Comparison of ENCODE assay signal across 24 cellular contexts in the genomic region with DNA sequence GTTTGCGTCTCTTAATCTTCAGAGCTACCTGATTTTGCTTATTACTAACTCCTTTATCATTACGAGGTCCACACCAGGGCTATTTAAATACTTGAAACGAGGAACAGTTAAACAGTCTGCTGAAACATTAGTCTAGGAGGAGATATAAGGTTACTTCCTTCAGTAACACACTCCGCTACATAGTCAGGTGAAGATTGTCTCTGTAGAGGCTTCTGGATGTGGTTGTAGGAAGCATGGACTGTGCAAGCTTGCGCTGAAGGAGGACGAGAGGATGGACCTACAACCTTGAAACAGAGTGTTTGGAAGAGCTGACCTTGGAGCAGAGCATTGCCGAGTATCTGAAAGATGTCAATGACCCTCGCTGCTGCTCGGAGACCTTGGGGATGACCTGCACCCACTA. TPM values are rescaled to one million over a fixed set of nuclear protein-coding genes. Genes with fewer than 3 reads are reported as not detected.
A peak's percentile ranks its signal among the peaks of the same experiment; 100 is the strongest.
DNase-seq lines count a peak whose midpoint lies in the region; ATAC-seq, FAIRE-seq and TF ChIP-seq lines count a peak whose summit lies in the region.
"Had no signal": no experiment of that assay in that cellular context is flagged by ENCODE, and none has a peak within 500 bp of the region (broad histone marks: within the 10 kb centered on the region; RNA-seq: fewer than 3 reads in every experiment).

A gene with protein sequence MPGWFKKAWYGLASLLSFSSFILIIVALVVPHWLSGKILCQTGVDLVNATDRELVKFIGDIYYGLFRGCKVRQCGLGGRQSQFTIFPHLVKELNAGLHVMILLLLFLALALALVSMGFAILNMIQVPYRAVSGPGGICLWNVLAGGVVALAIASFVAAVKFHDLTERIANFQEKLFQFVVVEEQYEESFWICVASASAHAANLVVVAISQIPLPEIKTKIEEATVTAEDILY (plus strand): TSS at position 301 of the 400 bp plus-strand sequence. CDS start 102 bp downstream, outside the sequence.

- peaks cover 8% of the 10 kb centered on the region for H3K27me3 Mint-ChIP-seq in GM23338 (ENCODE audit: insufficient read depth, low read depth, poor library complexity)

- CTCF ChIA-PET in K562 (lab: Yijun Ruan, JAX; ENCODE audit: low intra/inter-chr PET ratio) = no interaction called here

- TF ChIP-seq POLR2A in K562 (conservative IDR thresholded peaks at IDR 0.05) = no peak

- 0 out of 2 replicates have a peak, but pooled peaks cover 5% of the 10 kb centered on the region for H3K27me3 ChIP-seq in GM23338 (ENCODE audit: insufficient read depth)
- peaks cover 16% of the 10 kb centered on the region in 2 experiments; a peak in 4 of 5 replicates for H3K27me3 ChIP-seq in K562 (ENCODE audit: control insufficient read depth in 2 of 2, insufficient read depth in 2 of 2, low read length in 2 of 2)
- no peaks in the 10 kb centered on the region for H3K27me3 ChIP-seq in parathyroid adenoma (ENCODE audit: control insufficient read depth, insufficient read depth, low read length)
- H3K27me3 ChIP-seq: BE2C had no signal

- POLR2A ChIA-PET in K562 (lab: Yijun Ruan, JAX) = interaction anchor here (0.6 kb wide), 1 partner anchor 1117 kb away, joined by 4 read pairs; no protein-coding TSS in a partner anchor

- FAIRE-seq in K562 (lab: Jason Lieb, UNC) = no peak
- FAIRE-seq: GM12891 had no signal

- no peak for DNase-seq in GM23338 (ENCODE audit: low spot score)
- no peak for DNase-seq in K562 (ENCODE audit: extremely low read depth in 1 of 4, low spot score in 3 of 4)
- peak; percentile 34 for DNase-seq in left kidney (ENCODE audit: low read depth, low spot score)
- DNase-seq in cerebellar nuclear complex (lab: John Stamatoyannopoulos, UW) = no peak
- DNase-seq in COR-L47 (lab: John Stamatoyannopoulos, UW) = no peak
- DNase-seq in DMS79 treated with DMSO at 0.1 percent for 48 hours (lab: John Stamatoyannopoulos, UW) = no peak
- no peak for DNase-seq in MV-4-11 (lab: John Stamatoyannopoulos, UW)
- DNase-seq: BE2C, KG1, NCI-H1105, NCI-H146, NCI-H2029, NCI-H446 treated with DMSO at 0.1 percent for 48 hours, NCI-H526 treated with DMSO at 0.1 percent for 48 hours, Right ventricle myocardium superior had no signal

- ATAC-seq in GM23338 (no peak), K562 (no peak)

- peaks cover 50% of the 10 kb centered on the region for H3K4me1 Mint-ChIP-seq in GM23338

- peaks cover 12% of the 10 kb centered on the region for H3K79me2 ChIP-seq in GM23338 (replicated peaks; ENCODE audit: insufficient read depth)
- peaks cover 19% of the 10 kb centered on the region for H3K79me2 ChIP-seq in K562 (ENCODE audit: control insufficient read depth, insufficient read depth, low read length)
- H3K79me2 ChIP-seq in parathyroid adenoma = no peaks in the 10 kb centered on the region

- 27% methylated on average over 9 of the region's 9 CpGs for WGBS in K562 (ENCODE audit: insufficient coverage, low coverage, missing lambda C conversion rate)

- no peak for TF ChIP-seq EP300 in K562 (IDR thresholded peaks at IDR 0.05; ENCODE audit: low read length)

- no peaks in the 10 kb centered on the region for H3K9me2 ChIP-seq in GM23338 (ENCODE audit: insufficient read depth)

- peaks cover 4% of the 10 kb centered on the region for H3K36me3 Mint-ChIP-seq in GM23338 (ENCODE audit: low read depth)

- BruUV-seq in K562 (replicated peaks; lab: Mats Ljungman, UMichigan) = no TSS peak

- in situ Hi-C loops in K562 (cut with MboI) = no loop called here

- H3F3A ChIP-seq in GM23338 (replicated peaks; ENCODE audit: low read depth) = 0 out of 2 replicates have a peak, but pooled peaks cover 5% of the 10 kb centered on the region

- H3K27ac Mint-ChIP-seq in GM23338 = no peak within 1 kb of the TSS

- H3K4me2 ChIP-seq in GM23338 = peak within 1 kb of the TSS; percentile 41; the same call in 1 of the 2 replicates
- H3K4me2 ChIP-seq in K562 (ENCODE audit: insufficient read depth, low read length) = no peak within 1 kb of the TSS
- peak within 1 kb of the TSS; percentile 20 for H3K4me2 ChIP-seq in parathyroid adenoma (ENCODE audit: low read length)

- peaks cover 47% of the 10 kb centered on the region for H3K4me1 ChIP-seq in GM23338 (ENCODE audit: insufficient read depth)
- H3K4me1 ChIP-seq in K562 (replicated peaks in 1 of 2; ENCODE audit: control insufficient read depth in 2 of 2, insufficient read depth in 2 of 2, low read length in 2 of 2) = peaks cover 8 to 17% of the 10 kb centered on the region in 2 experiments; a peak in 4 of 5 replicates
- peaks cover 3% of the 10 kb centered on the region for H3K4me1 ChIP-seq in parathyroid adenoma

- no peaks in the 10 kb centered on the region for H3K9me3 Mint-ChIP-seq in GM23338

- H3K9me3 ChIP-seq in K562 (replicated peaks; ENCODE audit: control insufficient read depth, insufficient read depth, low read depth, low read length) = no peaks in the 10 kb centered on the region
- no peaks in the 10 kb centered on the region for H3K9me3 ChIP-seq in parathyroid adenoma (ENCODE audit: control insufficient read depth, low read length)
- H3K9me3 ChIP-seq: BE2C, HAP-1 had no signal

- H3K27ac ChIP-seq in GM23338 (ENCODE audit: low read depth) (no peak within 1 kb of the TSS), K562 (ENCODE audit: extremely low read depth, low read depth, low read length) (no peak within 1 kb of the TSS), parathyroid adenoma (no peak within 1 kb of the TSS)
- H3K27ac ChIP-seq: HL-60 had no signal

- no peak within 1 kb of the TSS; a peak in 1 of 4 replicates for H3K9ac ChIP-seq in K562 (ENCODE audit: insufficient read depth in 1 of 2, low read depth in 2 of 2, low read length in 2 of 2)
- no peak within 1 kb of the TSS for H3K9ac ChIP-seq in parathyroid adenoma

- no peak for TF ChIP-seq RAD21 in K562 (CRISPR knock-in tag; conservative IDR thresholded peaks at IDR 0.05 in 1 of 2, IDR thresholded peaks at IDR 0.05 in 1 of 2)

- H3K9me1 ChIP-seq in K562 (ENCODE audit: control insufficient read depth, insufficient read depth, low read length) = no peaks in the 10 kb centered on the region

- H2AFZ ChIP-seq in GM23338 (peak within 1 kb of the TSS; percentile 85), K562 (ENCODE audit: low read depth, low read length) (peak within 1 kb of the TSS; percentile 56; the same call in 1 of the 2 replicates), parathyroid adenoma (no peak within 1 kb of the TSS)

- no peak within 1 kb of the TSS for H3K4me3 Mint-ChIP-seq in GM23338

- H3K36me3 ChIP-seq in GM23338 (ENCODE audit: insufficient read depth) (no peaks in the 10 kb centered on the region), K562 (ENCODE audit: control insufficient read depth, insufficient read depth, low read length) (peaks cover 10% of the 10 kb centered on the region; the same call in 2 of the 3 replicates), parathyroid adenoma (ENCODE audit: control insufficient read depth, insufficient read depth, low read length) (no peaks in the 10 kb centered on the region)

- H3K4me3 ChIP-seq in GM23338 (no peak within 1 kb of the TSS), K562 (no peak within 1 kb of the TSS), parathyroid adenoma (ENCODE audit: low read depth, low read length) (no peak within 1 kb of the TSS)
- H3K4me3 ChIP-seq: HAP-1 had no signal

- intact Hi-C loops in K562 (cut with micrococcal nuclease) = no loop called here

- TF ChIP-seq CTCF in GM23338 (conservative IDR thresholded peaks at IDR 0.05; ENCODE audit: low read depth in 2 of 2) (no peak), K562 (IDR thresholded peaks at IDR 0.05 in 2 of 3, conservative IDR thresholded peaks at IDR 0.05 in 1 of 3; ENCODE audit: insufficient read depth in 2 of 3, low read depth in 1 of 3, low read length in 3 of 3) (no peak), parathyroid adenoma (IDR thresholded peaks at IDR 0.05) (no peak)

- H4K20me1 ChIP-seq in GM23338 (replicated peaks; ENCODE audit: insufficient read depth) (no peaks in the 10 kb centered on the region; the same call in none of the 2 replicates), K562 (replicated peaks; ENCODE audit: control insufficient read depth, insufficient read depth, low read length) (peaks cover 4% of the 10 kb centered on the region; the same call in 1 of the 2 replicates)

TF ChIP-seq in GM23338, 12 proteins besides CTCF, POLR2A, EP300 and RAD21 (continues in another document):
- TF ChIP-seq CREB1 (CRISPR knock-in tag; IDR thresholded peaks at IDR 0.05; ENCODE audit: low read depth) (no peak), POLR2AphosphoS5 (IDR thresholded peaks at IDR 0.05; ENCODE audit: low read depth) (no peak), EZH2phosphoT487 (IDR thresholded peaks at IDR 0.05; ENCODE audit: unreplicated experiment) (no peak), NANOG (IDR thresholded peaks at IDR 0.05; ENCODE audit: borderline replicate concordance) (no peak), JUNB (IDR thresholded peaks at IDR 0.05; ENCODE audit: unreplicated experiment) (no peak), ZNF331 (CRISPR knock-in tag; IDR thresholded peaks at IDR 0.05; ENCODE audit: low read depth) (no peak)

TF ChIP-seq in K562, 482 proteins besides CTCF, POLR2A, EP300 and RAD21 (continues in another document):
- TF ChIP-seq ZFP1 (CRISPR knock-in tag; IDR thresholded peaks at IDR 0.05) (no peak), SRSF7 (optimal IDR thresholded peaks at IDR 0.05; ENCODE audit: low read depth, low read length) (no peak)

RNA-seq across cellular contexts. Expression of the gene that starts here (rescaled TPM):
- total RNA-seq in GM23338 (2014; rRNA removed; shearing (Covaris generic)) = not detected in 2 replicates
- polyA plus RNA-seq in GM23338 (2016; fragmentation: Nextera tagmentation; extraction: Ambion mirVana) (not detected in 2 replicates), K562 (2011; rRNA removed) (not detected in 2 replicates), K562 (2014; fragmentation: Illumina TruSeq; extraction: Trizol) (not detected in 2 replicates), K562 (2014; fragmentation: Nextera tagmentation; extraction: Ambion mirVana) (not detected), K562 (2014; rRNA removed) (not detected in 2 replicates)
- not detected in 2 replicates for total RNA-seq in K562 (2011; cell fraction: chromatin; rRNA removed; ENCODE audit: low replicate concordance)
- not detected in 2 replicates for total RNA-seq in K562 (2011; cell fraction: nucleolus; rRNA removed)
- not detected in 2 replicates for total RNA-seq in K562 (2011; cell fraction: nucleoplasm; rRNA removed)
- total RNA-seq in K562 (2014; rRNA removed) (not detected in 2 replicates), K562 (2014; rRNA removed; fragmentation: Illumina TruSeq; extraction: Trizol) (not detected in 2 replicates), K562 (2015; rRNA removed; fragmentation: Illumina TruSeq; extraction: Trizol) (not detected in 2 replicates), K562 (2021) (not detected in 2 replicates)
- polyA plus RNA-seq in K562 (2011; cell fraction: cytosol; rRNA removed) = not detected in 2 replicates
- polyA plus RNA-seq in K562 (2011; cell fraction: nucleus; rRNA removed) = not detected in 2 replicates
- polyA plus RNA-seq in K562 (2012) = not detected in 2 replicates
- not detected in 2 replicates for polyA minus RNA-seq in K562 (2011; rRNA and poly(A)+ RNA removed)
- not detected in 2 replicates for polyA minus RNA-seq in K562 (2011; cell fraction: cytosol; rRNA and poly(A)+ RNA removed)
- polyA minus RNA-seq in K562 (2011; cell fraction: nucleus; rRNA and poly(A)+ RNA removed) = not detected in 2 replicates
- total RNA-seq: A673, G401, HT-29, Right ventricle myocardium superior, RPMI7951, SK-MEL-5 had no signal
